1 cellular context compared by ENCODE assay signal in the genomic region with DNA sequence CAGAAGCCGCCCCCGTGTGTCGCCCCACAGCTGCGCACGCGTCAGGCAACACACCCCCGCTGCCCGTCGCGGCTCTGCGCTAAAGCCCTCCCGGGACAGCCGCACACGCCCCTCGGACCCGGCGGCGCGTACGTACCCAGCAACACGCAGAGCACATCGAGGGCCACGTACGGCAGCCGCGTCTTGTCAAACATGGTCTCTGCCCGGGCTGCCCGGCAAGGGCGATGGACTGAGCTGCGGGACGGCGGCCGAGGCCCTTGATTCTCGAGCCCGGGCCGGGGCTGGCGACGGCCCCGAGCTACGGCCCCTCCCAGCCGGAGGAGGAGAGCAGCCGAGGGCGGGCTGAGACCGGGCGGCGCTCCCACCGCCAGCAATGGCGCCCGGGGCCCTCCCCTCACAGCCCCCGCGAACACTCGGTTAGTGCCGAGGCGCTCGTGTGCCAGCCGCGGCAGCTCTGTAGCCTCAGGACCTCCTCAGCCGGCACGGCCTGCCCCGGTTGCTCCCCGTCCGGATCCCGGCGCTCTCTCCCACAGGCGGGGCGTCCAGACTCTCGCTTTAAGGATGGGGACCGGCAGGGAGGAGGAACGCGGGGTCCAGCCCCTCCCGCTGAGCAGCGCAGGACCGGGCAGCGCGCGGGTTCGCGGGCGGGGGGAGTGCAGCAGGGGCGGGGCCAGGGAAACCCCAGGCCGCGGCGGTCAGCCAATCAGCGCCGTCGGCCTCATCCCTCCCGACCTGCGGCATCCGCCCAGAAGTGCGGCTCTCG.
TF ChIP-seq lines count a peak whose summit lies in the region.

A gene (minus strand): TSS at position 529 of the 763 bp plus-strand sequence. CDS start 335 bp downstream, at position 194.

TF ChIP-seq in HepG2, 621 proteins besides CTCF, POLR2A, EP300 and RAD21 (continued from another document and continues in another):
- TF ChIP-seq, protein P1, sequence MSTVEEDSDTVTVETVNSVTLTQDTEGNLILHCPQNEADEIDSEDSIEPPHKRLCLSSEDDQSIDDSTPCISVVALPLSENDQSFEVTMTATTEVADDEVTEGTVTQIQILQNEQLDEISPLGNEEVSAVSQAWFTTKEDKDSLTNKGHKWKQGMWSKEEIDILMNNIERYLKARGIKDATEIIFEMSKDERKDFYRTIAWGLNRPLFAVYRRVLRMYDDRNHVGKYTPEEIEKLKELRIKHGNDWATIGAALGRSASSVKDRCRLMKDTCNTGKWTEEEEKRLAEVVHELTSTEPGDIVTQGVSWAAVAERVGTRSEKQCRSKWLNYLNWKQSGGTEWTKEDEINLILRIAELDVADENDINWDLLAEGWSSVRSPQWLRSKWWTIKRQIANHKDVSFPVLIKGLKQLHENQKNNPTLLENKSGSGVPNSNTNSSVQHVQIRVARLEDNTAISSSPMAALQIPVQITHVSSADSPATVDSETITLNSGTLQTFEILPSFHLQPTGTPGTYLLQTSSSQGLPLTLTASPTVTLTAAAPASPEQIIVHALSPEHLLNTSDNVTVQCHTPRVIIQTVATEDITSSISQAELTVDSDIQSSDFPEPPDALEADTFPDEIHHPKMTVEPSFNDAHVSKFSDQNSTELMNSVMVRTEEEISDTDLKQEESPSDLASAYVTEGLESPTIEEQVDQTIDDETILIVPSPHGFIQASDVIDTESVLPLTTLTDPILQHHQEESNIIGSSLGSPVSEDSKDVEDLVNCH (CRISPR knock-in tag; IDR thresholded peaks at IDR 0.05): no peak
- TF ChIP-seq, protein P2, sequence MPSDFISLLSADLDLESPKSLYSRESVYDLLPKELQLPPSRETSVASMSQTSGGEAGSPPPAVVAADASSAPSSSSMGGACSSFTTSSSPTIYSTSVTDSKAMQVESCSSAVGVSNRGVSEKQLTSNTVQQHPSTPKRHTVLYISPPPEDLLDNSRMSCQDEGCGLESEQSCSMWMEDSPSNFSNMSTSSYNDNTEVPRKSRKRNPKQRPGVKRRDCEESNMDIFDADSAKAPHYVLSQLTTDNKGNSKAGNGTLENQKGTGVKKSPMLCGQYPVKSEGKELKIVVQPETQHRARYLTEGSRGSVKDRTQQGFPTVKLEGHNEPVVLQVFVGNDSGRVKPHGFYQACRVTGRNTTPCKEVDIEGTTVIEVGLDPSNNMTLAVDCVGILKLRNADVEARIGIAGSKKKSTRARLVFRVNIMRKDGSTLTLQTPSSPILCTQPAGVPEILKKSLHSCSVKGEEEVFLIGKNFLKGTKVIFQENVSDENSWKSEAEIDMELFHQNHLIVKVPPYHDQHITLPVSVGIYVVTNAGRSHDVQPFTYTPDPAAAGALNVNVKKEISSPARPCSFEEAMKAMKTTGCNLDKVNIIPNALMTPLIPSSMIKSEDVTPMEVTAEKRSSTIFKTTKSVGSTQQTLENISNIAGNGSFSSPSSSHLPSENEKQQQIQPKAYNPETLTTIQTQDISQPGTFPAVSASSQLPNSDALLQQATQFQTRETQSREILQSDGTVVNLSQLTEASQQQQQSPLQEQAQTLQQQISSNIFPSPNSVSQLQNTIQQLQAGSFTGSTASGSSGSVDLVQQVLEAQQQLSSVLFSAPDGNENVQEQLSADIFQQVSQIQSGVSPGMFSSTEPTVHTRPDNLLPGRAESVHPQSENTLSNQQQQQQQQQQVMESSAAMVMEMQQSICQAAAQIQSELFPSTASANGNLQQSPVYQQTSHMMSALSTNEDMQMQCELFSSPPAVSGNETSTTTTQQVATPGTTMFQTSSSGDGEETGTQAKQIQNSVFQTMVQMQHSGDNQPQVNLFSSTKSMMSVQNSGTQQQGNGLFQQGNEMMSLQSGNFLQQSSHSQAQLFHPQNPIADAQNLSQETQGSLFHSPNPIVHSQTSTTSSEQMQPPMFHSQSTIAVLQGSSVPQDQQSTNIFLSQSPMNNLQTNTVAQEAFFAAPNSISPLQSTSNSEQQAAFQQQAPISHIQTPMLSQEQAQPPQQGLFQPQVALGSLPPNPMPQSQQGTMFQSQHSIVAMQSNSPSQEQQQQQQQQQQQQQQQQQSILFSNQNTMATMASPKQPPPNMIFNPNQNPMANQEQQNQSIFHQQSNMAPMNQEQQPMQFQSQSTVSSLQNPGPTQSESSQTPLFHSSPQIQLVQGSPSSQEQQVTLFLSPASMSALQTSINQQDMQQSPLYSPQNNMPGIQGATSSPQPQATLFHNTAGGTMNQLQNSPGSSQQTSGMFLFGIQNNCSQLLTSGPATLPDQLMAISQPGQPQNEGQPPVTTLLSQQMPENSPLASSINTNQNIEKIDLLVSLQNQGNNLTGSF (CRISPR knock-in tag; IDR thresholded peaks at IDR 0.05): peak; percentile 74; the same call in 1 of the 2 replicates
- TF ChIP-seq, protein P3, sequence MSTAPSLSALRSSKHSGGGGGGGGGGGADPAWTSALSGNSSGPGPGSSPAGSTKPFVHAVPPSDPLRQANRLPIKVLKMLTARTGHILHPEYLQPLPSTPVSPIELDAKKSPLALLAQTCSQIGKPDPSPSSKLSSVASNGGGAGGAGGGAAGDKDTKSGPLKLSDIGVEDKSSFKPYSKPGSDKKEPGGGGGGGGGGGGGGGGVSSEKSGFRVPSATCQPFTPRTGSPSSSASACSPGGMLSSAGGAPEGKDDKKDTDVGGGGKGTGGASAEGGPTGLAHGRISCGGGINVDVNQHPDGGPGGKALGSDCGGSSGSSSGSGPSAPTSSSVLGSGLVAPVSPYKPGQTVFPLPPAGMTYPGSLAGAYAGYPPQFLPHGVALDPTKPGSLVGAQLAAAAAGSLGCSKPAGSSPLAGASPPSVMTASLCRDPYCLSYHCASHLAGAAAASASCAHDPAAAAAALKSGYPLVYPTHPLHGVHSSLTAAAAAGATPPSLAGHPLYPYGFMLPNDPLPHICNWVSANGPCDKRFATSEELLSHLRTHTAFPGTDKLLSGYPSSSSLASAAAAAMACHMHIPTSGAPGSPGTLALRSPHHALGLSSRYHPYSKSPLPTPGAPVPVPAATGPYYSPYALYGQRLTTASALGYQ (CRISPR knock-in tag; IDR thresholded peaks at IDR 0.05): peak; percentile 33; the same call in 1 of the 2 replicates
- TF ChIP-seq ZMAT3 (CRISPR knock-in tag; conservative IDR thresholded peaks at IDR 0.05): peak; percentile 88
- TF ChIP-seq ZNF234 (CRISPR knock-in tag; conservative IDR thresholded peaks at IDR 0.05): no peak
- no peak for TF ChIP-seq ZEB1 (IDR thresholded peaks at IDR 0.05; ENCODE audit: insufficient replicate concordance, low read depth)
- 0 out of 2 replicates have a peak, but pooled peaks have one; percentile 10 for TF ChIP-seq ZNF232 (CRISPR knock-in tag; IDR thresholded peaks at IDR 0.05; ENCODE audit: borderline replicate concordance)
- TF ChIP-seq TBX2 (CRISPR knock-in tag; IDR thresholded peaks at IDR 0.05; ENCODE audit: borderline replicate concordance): peak; percentile 77
- peak in 1 of 2 experiments; percentile 31; a peak in 1 of 4 replicates for TF ChIP-seq KLF16 (CRISPR knock-in tag; IDR thresholded peaks at IDR 0.05)
- TF ChIP-seq IKZF4 (CRISPR knock-in tag; IDR thresholded peaks at IDR 0.05; ENCODE audit: borderline replicate concordance, low read depth, not compliant biosample characterization): peak; percentile 33
- TF ChIP-seq ZNF33B (CRISPR knock-in tag; IDR thresholded peaks at IDR 0.05): no peak; the same call in 1 of the 2 replicates
- peak; percentile 17; the same call in 1 of the 2 replicates for TF ChIP-seq ZNF333 (CRISPR knock-in tag; IDR thresholded peaks at IDR 0.05; ENCODE audit: borderline replicate concordance)
- no peak for TF ChIP-seq TCF12 (IDR thresholded peaks at IDR 0.05)
- peak; percentile 85; the same call in 1 of the 2 replicates for TF ChIP-seq TCF12 (CRISPR knock-in tag; IDR thresholded peaks at IDR 0.05)
- TF ChIP-seq, protein P4, sequence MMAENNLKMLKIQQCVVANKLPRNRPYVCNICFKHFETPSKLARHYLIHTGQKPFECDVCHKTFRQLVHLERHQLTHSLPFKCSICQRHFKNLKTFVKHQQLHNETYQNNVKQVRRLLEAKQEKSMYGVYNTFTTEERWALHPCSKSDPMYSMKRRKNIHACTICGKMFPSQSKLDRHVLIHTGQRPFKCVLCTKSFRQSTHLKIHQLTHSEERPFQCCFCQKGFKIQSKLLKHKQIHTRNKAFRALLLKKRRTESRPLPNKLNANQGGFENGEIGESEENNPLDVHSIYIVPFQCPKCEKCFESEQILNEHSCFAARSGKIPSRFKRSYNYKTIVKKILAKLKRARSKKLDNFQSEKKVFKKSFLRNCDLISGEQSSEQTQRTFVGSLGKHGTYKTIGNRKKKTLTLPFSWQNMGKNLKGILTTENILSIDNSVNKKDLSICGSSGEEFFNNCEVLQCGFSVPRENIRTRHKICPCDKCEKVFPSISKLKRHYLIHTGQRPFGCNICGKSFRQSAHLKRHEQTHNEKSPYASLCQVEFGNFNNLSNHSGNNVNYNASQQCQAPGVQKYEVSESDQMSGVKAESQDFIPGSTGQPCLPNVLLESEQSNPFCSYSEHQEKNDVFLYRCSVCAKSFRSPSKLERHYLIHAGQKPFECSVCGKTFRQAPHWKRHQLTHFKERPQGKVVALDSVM (CRISPR knock-in tag; IDR thresholded peaks at IDR 0.05): peak; percentile 61; the same call in 1 of the 2 replicates
- TF ChIP-seq ZNF446 (CRISPR knock-in tag; IDR thresholded peaks at IDR 0.05): peak; percentile 89; the same call in 1 of the 2 replicates
- TF ChIP-seq ZNF816 (CRISPR knock-in tag; IDR thresholded peaks at IDR 0.05; ENCODE audit: borderline replicate concordance): no peak
- TF ChIP-seq NCOA2 (CRISPR knock-in tag; IDR thresholded peaks at IDR 0.05): peak; percentile 36
- no peak for TF ChIP-seq ZNF34 (CRISPR knock-in tag; IDR thresholded peaks at IDR 0.05; ENCODE audit: borderline replicate concordance)
- peak; percentile 58 for TF ChIP-seq SP5 (CRISPR knock-in tag; IDR thresholded peaks at IDR 0.05; ENCODE audit: borderline replicate concordance, low read depth)
- TF ChIP-seq, protein P5, sequence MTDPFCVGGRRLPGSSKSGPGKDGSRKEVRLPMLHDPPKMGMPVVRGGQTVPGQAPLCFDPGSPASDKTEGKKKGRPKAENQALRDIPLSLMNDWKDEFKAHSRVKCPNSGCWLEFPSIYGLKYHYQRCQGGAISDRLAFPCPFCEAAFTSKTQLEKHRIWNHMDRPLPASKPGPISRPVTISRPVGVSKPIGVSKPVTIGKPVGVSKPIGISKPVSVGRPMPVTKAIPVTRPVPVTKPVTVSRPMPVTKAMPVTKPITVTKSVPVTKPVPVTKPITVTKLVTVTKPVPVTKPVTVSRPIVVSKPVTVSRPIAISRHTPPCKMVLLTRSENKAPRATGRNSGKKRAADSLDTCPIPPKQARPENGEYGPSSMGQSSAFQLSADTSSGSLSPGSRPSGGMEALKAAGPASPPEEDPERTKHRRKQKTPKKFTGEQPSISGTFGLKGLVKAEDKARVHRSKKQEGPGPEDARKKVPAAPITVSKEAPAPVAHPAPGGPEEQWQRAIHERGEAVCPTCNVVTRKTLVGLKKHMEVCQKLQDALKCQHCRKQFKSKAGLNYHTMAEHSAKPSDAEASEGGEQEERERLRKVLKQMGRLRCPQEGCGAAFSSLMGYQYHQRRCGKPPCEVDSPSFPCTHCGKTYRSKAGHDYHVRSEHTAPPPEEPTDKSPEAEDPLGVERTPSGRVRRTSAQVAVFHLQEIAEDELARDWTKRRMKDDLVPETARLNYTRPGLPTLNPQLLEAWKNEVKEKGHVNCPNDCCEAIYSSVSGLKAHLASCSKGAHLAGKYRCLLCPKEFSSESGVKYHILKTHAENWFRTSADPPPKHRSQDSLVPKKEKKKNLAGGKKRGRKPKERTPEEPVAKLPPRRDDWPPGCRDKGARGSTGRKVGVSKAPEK (CRISPR knock-in tag; IDR thresholded peaks at IDR 0.05; ENCODE audit: borderline replicate concordance): 0 out of 2 replicates have a peak, but pooled peaks have one; percentile 21
- peak; percentile 24 for TF ChIP-seq ZNF263 (CRISPR knock-in tag; IDR thresholded peaks at IDR 0.05)
- peak; percentile 34; the same call in 1 of the 2 replicates for TF ChIP-seq NFKBIZ (CRISPR knock-in tag; IDR thresholded peaks at IDR 0.05)
- TF ChIP-seq, protein P6, sequence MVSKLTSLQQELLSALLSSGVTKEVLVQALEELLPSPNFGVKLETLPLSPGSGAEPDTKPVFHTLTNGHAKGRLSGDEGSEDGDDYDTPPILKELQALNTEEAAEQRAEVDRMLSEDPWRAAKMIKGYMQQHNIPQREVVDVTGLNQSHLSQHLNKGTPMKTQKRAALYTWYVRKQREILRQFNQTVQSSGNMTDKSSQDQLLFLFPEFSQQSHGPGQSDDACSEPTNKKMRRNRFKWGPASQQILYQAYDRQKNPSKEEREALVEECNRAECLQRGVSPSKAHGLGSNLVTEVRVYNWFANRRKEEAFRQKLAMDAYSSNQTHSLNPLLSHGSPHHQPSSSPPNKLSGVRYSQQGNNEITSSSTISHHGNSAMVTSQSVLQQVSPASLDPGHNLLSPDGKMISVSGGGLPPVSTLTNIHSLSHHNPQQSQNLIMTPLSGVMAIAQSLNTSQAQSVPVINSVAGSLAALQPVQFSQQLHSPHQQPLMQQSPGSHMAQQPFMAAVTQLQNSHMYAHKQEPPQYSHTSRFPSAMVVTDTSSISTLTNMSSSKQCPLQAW (CRISPR knock-in tag; IDR thresholded peaks at IDR 0.05): no peak; the same call in 1 of the 2 replicates
- peak; percentile 81; the same call in 1 of the 2 replicates for TF ChIP-seq BRCA1 (CRISPR knock-in tag; IDR thresholded peaks at IDR 0.05)
- TF ChIP-seq ZNF883 (CRISPR knock-in tag; IDR thresholded peaks at IDR 0.05; ENCODE audit: not compliant biosample characterization): peak; percentile 50
- TF ChIP-seq ZSCAN29 (CRISPR knock-in tag; conservative IDR thresholded peaks at IDR 0.05): no peak
- TF ChIP-seq ZC3H13 (CRISPR knock-in tag; IDR thresholded peaks at IDR 0.05): 0 out of 2 replicates have a peak, but pooled peaks have one; percentile 74
- TF ChIP-seq TBL1XR1 (IDR thresholded peaks at IDR 0.05; ENCODE audit: borderline replicate concordance, low read length, partially characterized antibody): no peak
- TF ChIP-seq, protein P7, sequence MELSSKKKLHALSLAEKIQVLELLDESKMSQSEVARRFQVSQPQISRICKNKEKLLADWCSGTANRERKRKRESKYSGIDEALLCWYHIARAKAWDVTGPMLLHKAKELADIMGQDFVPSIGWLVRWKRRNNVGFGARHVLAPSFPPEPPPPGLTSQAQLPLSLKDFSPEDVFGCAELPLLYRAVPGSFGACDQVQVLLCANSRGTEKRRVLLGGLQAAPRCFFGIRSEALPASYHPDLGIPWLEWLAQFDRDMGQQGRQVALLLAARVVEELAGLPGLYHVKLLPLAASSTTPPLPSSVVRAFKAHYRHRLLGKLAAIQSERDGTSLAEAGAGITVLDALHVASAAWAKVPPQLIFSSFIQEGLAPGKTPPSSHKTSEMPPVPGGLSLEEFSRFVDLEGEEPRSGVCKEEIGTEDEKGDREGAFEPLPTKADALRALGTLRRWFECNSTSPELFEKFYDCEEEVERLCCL (CRISPR knock-in tag; IDR thresholded peaks at IDR 0.05; ENCODE audit: borderline replicate concordance): no peak
- TF ChIP-seq CBX2 (IDR thresholded peaks at IDR 0.05; ENCODE audit: low read depth, low read length): no peak
- 0 out of 2 replicates have a peak, but pooled peaks have one; percentile 21 for TF ChIP-seq CBX2 (CRISPR knock-in tag; IDR thresholded peaks at IDR 0.05; ENCODE audit: low read depth)
- peak; percentile 93 for TF ChIP-seq HIVEP1 (CRISPR knock-in tag; IDR thresholded peaks at IDR 0.05)
